22 cellular contexts compared by ENCODE assay signal in the genomic region with DNA sequence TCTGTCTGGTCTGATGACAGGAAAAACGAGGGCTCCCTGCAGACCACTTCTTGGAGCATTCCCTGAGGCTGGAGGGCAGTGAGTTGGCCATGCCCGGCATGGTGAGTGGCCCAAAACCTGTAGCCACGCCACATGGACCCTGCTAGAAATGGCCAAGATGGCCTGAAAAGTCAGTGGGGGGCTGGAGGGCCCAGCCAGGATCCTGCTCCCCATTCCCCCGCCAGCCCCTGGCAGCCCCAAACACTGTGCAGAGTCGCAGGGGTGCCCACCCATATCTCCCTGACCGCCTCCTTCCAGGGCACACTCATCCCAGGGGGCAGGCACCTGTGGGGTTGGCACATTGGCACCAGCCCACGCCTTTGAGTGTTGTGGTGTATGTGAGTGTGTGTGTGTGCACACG.
"Had no signal": no experiment of that assay in that cellular context is flagged by ENCODE, and none has a peak within 500 bp of the region (broad histone marks: within the 10 kb centered on the region; RNA-seq: fewer than 3 reads in every experiment).

No MANE protein-coding gene starts in this region.

- H3K4me3 ChIP-seq: K562 had no signal

- DNase-seq: activated B cell treated with CpG ODN at 0.5 μM for 24 hours; activated CD4-positive, alpha-beta memory T cell treated with anti-CD3 and anti-CD28 coated beads for 36 hours; activated CD4-positive, alpha-beta T cell treated with anti-CD3 and anti-CD28 coated beads for 1 hour; activated CD4-positive, alpha-beta T cell treated with anti-CD3 and anti-CD28 coated beads, Interleukin-2, amount 10 ng/mL, durations not matched to agents 7 days and 5 days; activated CD8-positive, alpha-beta memory T cell treated with anti-CD3 and anti-CD28 coated beads for 24 hours; activated gamma-delta T cell; activated T-cell treated with anti-CD3 and anti-CD28 coated beads, Interleukin-2, amount 50 U/mL, for 1 hour; central memory CD4-positive, alpha-beta T cell; Karpas-422; MM.1S; NCI-H1105; NCI-H1436; NCI-H1694 treated with DMSO at 0.1 percent for 48 hours; NCI-H2029 treated with DMSO at 0.1 percent for 48 hours; NCI-H345; NCI-H510A; NCI-H526 treated with DMSO at 0.1 percent for 48 hours; NCI-H82; SIG-M5; T-helper 17 cell; T-helper 9 cell had no signal

- ATAC-seq: K562, T-helper 17 cell had no signal
